26 cellular contexts compared by ENCODE assay signal in genomic region chr20:31871602-31871954, GRCh38. TPM values are rescaled to one million over a fixed set of nuclear protein-coding genes. Genes with fewer than 3 reads are reported as not detected.
DNase-seq lines count a peak whose midpoint lies in the region; TF ChIP-seq lines count a peak whose summit lies in the region.
"Had no signal": no experiment of that assay in that cellular context is flagged by ENCODE, and none has a peak within 500 bp of the region (broad histone marks: within the 10 kb centered on the region; RNA-seq: fewer than 3 reads in every experiment).

No MANE protein-coding gene starts in this region.

- H3K27ac Mint-ChIP-seq in glutamatergic neuron (ENCODE audit: unreplicated experiment) (no peak overlapping the region), neural crest cell (ENCODE audit: unreplicated experiment) (no peak overlapping the region)
- H3K27ac Mint-ChIP-seq: WTC11 had no signal

- peaks cover 4% of the 10 kb centered on the region for H3K36me3 Mint-ChIP-seq in glutamatergic neuron (ENCODE audit: unreplicated experiment)
- no peaks in the 10 kb centered on the region for H3K36me3 Mint-ChIP-seq in neural crest cell (ENCODE audit: low read depth)
- H3K36me3 Mint-ChIP-seq: WTC11 had no signal

- H3K4me3 Mint-ChIP-seq in glutamatergic neuron (ENCODE audit: unreplicated experiment) (peak overlapping the region; percentile 84), neural crest cell (peak overlapping the region; percentile 93)

- H3K4me1 Mint-ChIP-seq in glutamatergic neuron (ENCODE audit: low read depth, unreplicated experiment) = peaks cover 2% of the 10 kb centered on the region
- H3K4me1 Mint-ChIP-seq in neural crest cell = peaks cover 25% of the 10 kb centered on the region

- H3K9me3 Mint-ChIP-seq in glutamatergic neuron (ENCODE audit: unreplicated experiment) = peaks cover 6% of the 10 kb centered on the region
- no peaks in the 10 kb centered on the region for H3K9me3 Mint-ChIP-seq in neural crest cell
- H3K9me3 Mint-ChIP-seq: activated T-cell treated with anti-CD3 and anti-CD28 coated beads, Interleukin-2, amount 50 U/mL, for 4 hours; WTC11 had no signal

- peaks cover 25% of the 10 kb centered on the region for H3K27me3 Mint-ChIP-seq in glutamatergic neuron (ENCODE audit: unreplicated experiment)
- peaks cover 2% of the 10 kb centered on the region for H3K27me3 Mint-ChIP-seq in neural crest cell (ENCODE audit: low read depth)

- TF ChIP-seq CTCF in glutamatergic neuron (IDR thresholded peaks at IDR 0.05; ENCODE audit: partially characterized antibody, unreplicated experiment) = no peak
- TF ChIP-seq CTCF in neural crest cell (conservative IDR thresholded peaks at IDR 0.05) = no peak

- DNase-seq in DMS53 (lab: John Stamatoyannopoulos, UW) = peak; percentile 43
- DNase-seq in DMS53 treated with DMSO at 0.1 percent for 48 hours (lab: John Stamatoyannopoulos, UW; ENCODE audit: unreplicated experiment) = no peak
- DNase-seq in glutamatergic neuron = no peak
- no peak for DNase-seq in neural crest cell (ENCODE audit: low read depth, low spot score)
- no peak for DNase-seq in NCI-H446 (lab: John Stamatoyannopoulos, UW)
- DNase-seq in stimulated activated CD4-positive, alpha-beta T cell treated with anti-CD3 and anti-CD28 coated beads, Interleukin-2, amount 100 ng/mL, for 48 hours = no peak
- no peak for DNase-seq in hepatic stellate cell (ENCODE audit: low spot score)
- DNase-seq in stimulated activated CD4-positive, alpha-beta T cell treated with anti-CD3 and anti-CD28 coated beads, Interleukin-4, amount 100 ng/mL, for 24 hours = no peak
- DNase-seq: activated CD4-positive, alpha-beta T cell treated with anti-CD3 and anti-CD28 coated beads, Interleukin-2, amount 50 U/mL, for 1 hour; activated gamma-delta T cell treated with Interleukin-2 at 50 U/mL for 16 hours; activated T-cell treated with anti-CD3 and anti-CD28 coated beads, Interleukin-2, amount 50 U/mL, for 4 hours; central memory CD4-positive, alpha-beta T cell; foreskin fibroblast; GOT3; heart left ventricle; NCI-H1048; NCI-H187; pancreas; right cardiac atrium; stimulated activated CD4-positive, alpha-beta T cell treated with anti-CD3 and anti-CD28 coated beads, Interleukin-4, amount 100 ng/mL, for 1 hour; T-helper 1 cell; transverse colon had no signal

RNA-seq across cellular contexts. Expression of gene TTLL9, which starts 1.1 kb away (rescaled TPM):
- total RNA-seq in glutamatergic neuron (ENCODE audit: unreplicated experiment) (1.5 TPM), neural crest cell (2.9 and 3.3 TPM in 2 replicates)
- total RNA-seq: activated T-cell treated with anti-CD3 and anti-CD28 coated beads, Interleukin-2, amount 50 U/mL, for 4 hours; heart left ventricle; kidney epithelial cell; SJSA1; transverse colon; WTC11 had no signal

RNA-seq across cellular contexts. Expression of gene DUSP15, which starts 1.3 kb away (rescaled TPM):
- total RNA-seq in glutamatergic neuron (ENCODE audit: unreplicated experiment) = 19.3 TPM
- total RNA-seq in neural crest cell = 13.5 and 13.7 TPM in 2 replicates
- total RNA-seq: activated T-cell treated with anti-CD3 and anti-CD28 coated beads, Interleukin-2, amount 50 U/mL, for 4 hours; HT-29 had no signal

RNA-seq across cellular contexts. Expression of gene FOXS1, which starts 26.2 kb away (rescaled TPM):
- total RNA-seq in glutamatergic neuron (ENCODE audit: unreplicated experiment) (not detected), neural crest cell (not detected in 2 replicates)
- total RNA-seq: activated T-cell treated with anti-CD3 and anti-CD28 coated beads, Interleukin-2, amount 50 U/mL, for 4 hours; HT-29; WTC11 had no signal

RNA-seq across cellular contexts. Expression of gene MYLK2, which starts 52.4 kb away (rescaled TPM):
- total RNA-seq in glutamatergic neuron (ENCODE audit: unreplicated experiment) = 0.69 TPM
- 1.6 and 1.8 TPM in 2 replicates for total RNA-seq in neural crest cell
